ENCODE assay signal across 2 cellular contexts in the genomic region with DNA sequence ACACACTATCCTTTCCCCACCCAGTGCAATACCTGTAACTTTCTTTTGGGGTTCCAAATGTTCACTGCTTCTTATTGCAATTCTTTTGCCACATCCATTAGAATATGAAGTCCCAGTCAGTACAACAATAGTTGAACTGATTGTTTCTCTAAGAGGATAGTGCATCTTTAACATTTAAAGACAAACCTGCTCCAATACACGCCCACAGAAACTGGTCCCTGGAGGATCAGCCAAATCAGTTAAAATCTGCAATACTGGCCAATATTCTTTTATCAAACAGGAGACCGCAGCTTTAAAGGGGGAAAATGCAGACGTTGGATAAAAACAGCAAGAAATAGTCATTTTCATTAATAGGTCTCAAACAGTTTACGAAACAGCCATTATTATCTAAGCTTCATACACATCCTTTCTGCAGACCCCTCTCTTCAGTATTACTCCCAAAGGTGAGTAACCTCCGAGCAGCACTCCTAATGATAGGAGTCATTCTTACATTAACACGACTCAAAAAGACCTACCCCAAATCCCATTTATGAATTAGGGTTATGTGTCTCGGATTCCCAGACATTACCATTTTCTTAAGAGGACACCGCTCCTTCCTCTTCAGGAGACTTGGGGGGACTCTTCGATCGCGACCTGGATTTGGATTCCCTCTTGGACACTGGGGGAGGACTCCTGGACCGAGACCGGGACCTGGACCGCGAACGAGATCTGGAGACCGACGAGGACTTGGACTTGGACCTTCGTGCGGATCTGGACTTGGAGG.
A peak's percentile ranks its signal among the peaks of the same experiment; 100 is the strongest.
TF ChIP-seq lines count a peak whose summit lies in the region.

No MANE protein-coding gene starts in this region.

TF ChIP-seq in A549, 52 proteins besides CTCF, POLR2A, EP300 and RAD21:
- TF ChIP-seq HEYL (CRISPR knock-in tag; IDR thresholded peaks at IDR 0.05): no peak
- TF ChIP-seq, protein P1, sequence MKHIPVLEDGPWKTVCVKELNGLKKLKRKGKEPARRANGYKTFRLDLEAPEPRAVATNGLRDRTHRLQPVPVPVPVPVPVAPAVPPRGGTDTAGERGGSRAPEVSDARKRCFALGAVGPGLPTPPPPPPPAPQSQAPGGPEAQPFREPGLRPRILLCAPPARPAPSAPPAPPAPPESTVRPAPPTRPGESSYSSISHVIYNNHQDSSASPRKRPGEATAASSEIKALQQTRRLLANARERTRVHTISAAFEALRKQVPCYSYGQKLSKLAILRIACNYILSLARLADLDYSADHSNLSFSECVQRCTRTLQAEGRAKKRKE (CRISPR knock-in tag; IDR thresholded peaks at IDR 0.05; ENCODE audit: low read depth): no peak
- TF ChIP-seq, protein P2, sequence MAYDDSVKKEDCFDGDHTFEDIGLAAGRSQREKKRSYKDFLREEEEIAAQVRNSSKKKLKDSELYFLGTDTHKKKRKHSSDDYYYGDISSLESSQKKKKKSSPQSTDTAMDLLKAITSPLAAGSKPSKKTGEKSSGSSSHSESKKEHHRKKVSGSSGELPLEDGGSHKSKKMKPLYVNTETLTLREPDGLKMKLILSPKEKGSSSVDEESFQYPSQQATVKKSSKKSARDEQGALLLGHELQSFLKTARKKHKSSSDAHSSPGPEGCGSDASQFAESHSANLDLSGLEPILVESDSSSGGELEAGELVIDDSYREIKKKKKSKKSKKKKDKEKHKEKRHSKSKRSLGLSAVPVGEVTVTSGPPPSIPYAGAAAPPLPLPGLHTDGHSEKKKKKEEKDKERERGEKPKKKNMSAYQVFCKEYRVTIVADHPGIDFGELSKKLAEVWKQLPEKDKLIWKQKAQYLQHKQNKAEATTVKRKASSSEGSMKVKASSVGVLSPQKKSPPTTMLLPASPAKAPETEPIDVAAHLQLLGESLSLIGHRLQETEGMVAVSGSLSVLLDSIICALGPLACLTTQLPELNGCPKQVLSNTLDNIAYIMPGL (CRISPR knock-in tag; IDR thresholded peaks at IDR 0.05; ENCODE audit: borderline replicate concordance): no peak
- TF ChIP-seq, protein P3, sequence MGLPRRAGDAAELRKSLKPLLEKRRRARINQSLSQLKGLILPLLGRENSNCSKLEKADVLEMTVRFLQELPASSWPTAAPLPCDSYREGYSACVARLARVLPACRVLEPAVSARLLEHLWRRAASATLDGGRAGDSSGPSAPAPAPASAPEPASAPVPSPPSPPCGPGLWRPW (IDR thresholded peaks at IDR 0.05): no peak
- TF ChIP-seq HOXA7 (CRISPR knock-in tag; IDR thresholded peaks at IDR 0.05): peak; percentile 79; the same call in 1 of the 2 replicates
- 0 out of 2 replicates have a peak, but pooled peaks have one; percentile 40 for TF ChIP-seq POLR2AphosphoS2 (conservative IDR thresholded peaks at IDR 0.05; ENCODE audit: low read length)
- peak; percentile 24; the same call in 1 of the 2 replicates for TF ChIP-seq GATA3 (IDR thresholded peaks at IDR 0.05; ENCODE audit: borderline replicate concordance)
- TF ChIP-seq, protein P4, sequence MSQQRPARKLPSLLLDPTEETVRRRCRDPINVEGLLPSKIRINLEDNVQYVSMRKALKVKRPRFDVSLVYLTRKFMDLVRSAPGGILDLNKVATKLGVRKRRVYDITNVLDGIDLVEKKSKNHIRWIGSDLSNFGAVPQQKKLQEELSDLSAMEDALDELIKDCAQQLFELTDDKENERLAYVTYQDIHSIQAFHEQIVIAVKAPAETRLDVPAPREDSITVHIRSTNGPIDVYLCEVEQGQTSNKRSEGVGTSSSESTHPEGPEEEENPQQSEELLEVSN (IDR thresholded peaks at IDR 0.05; ENCODE audit: borderline replicate concordance, low read depth): no peak
- TF ChIP-seq ZNF302 (CRISPR knock-in tag; IDR thresholded peaks at IDR 0.05): no peak
- no peak for TF ChIP-seq ZC3H11A (IDR thresholded peaks at IDR 0.05)
- TF ChIP-seq CBX8 (IDR thresholded peaks at IDR 0.05): no peak
- TF ChIP-seq CHD2 (IDR thresholded peaks at IDR 0.05; ENCODE audit: low read length, partially characterized antibody): no peak
- TF ChIP-seq BHLHE40 (IDR thresholded peaks at IDR 0.05; ENCODE audit: low read depth, low read length): no peak
- TF ChIP-seq FOXS1 (CRISPR knock-in tag; IDR thresholded peaks at IDR 0.05): no peak
- TF ChIP-seq, protein P5, sequence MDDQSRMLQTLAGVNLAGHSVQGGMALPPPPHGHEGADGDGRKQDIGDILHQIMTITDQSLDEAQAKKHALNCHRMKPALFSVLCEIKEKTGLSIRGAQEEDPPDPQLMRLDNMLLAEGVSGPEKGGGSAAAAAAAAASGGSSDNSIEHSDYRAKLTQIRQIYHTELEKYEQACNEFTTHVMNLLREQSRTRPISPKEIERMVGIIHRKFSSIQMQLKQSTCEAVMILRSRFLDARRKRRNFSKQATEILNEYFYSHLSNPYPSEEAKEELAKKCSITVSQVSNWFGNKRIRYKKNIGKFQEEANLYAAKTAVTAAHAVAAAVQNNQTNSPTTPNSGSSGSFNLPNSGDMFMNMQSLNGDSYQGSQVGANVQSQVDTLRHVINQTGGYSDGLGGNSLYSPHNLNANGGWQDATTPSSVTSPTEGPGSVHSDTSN (IDR thresholded peaks at IDR 0.05): peak; percentile 15; the same call in 1 of the 2 replicates
- TF ChIP-seq TFCP2L1 (CRISPR knock-in tag; IDR thresholded peaks at IDR 0.05): no peak
- no peak for TF ChIP-seq CBX2 (IDR thresholded peaks at IDR 0.05; ENCODE audit: borderline replicate concordance, low read depth)
- TF ChIP-seq KDM5A (IDR thresholded peaks at IDR 0.05): no peak
- TF ChIP-seq MAFK (IDR thresholded peaks at IDR 0.05; ENCODE audit: partially characterized antibody): peak; percentile 9
- TF ChIP-seq, protein P6, sequence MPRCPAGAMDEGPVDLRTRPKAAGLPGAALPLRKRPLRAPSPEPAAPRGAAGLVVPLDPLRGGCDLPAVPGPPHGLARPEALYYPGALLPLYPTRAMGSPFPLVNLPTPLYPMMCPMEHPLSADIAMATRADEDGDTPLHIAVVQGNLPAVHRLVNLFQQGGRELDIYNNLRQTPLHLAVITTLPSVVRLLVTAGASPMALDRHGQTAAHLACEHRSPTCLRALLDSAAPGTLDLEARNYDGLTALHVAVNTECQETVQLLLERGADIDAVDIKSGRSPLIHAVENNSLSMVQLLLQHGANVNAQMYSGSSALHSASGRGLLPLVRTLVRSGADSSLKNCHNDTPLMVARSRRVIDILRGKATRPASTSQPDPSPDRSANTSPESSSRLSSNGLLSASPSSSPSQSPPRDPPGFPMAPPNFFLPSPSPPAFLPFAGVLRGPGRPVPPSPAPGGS (IDR thresholded peaks at IDR 0.05): 0 out of 3 replicates have a peak, but pooled peaks have one; percentile 28
- TF ChIP-seq RNF2 (IDR thresholded peaks at IDR 0.05; ENCODE audit: borderline replicate concordance, low read depth): no peak
- no peak for TF ChIP-seq EHMT2 (IDR thresholded peaks at IDR 0.05; ENCODE audit: low read depth)
- TF ChIP-seq, protein P7, sequence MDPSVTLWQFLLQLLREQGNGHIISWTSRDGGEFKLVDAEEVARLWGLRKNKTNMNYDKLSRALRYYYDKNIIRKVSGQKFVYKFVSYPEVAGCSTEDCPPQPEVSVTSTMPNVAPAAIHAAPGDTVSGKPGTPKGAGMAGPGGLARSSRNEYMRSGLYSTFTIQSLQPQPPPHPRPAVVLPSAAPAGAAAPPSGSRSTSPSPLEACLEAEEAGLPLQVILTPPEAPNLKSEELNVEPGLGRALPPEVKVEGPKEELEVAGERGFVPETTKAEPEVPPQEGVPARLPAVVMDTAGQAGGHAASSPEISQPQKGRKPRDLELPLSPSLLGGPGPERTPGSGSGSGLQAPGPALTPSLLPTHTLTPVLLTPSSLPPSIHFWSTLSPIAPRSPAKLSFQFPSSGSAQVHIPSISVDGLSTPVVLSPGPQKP (IDR thresholded peaks at IDR 0.05; ENCODE audit: low read depth, low read length): no peak

TF ChIP-seq in GM12878, 131 proteins besides CTCF, POLR2A, EP300 and RAD21 (continues in another document):
- TF ChIP-seq, protein P8, sequence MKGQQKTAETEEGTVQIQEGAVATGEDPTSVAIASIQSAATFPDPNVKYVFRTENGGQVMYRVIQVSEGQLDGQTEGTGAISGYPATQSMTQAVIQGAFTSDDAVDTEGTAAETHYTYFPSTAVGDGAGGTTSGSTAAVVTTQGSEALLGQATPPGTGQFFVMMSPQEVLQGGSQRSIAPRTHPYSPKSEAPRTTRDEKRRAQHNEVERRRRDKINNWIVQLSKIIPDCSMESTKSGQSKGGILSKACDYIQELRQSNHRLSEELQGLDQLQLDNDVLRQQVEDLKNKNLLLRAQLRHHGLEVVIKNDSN (IDR thresholded peaks at IDR 0.05; ENCODE audit: borderline replicate concordance, extremely low read length, insufficient read depth, low read depth, low read length): no peak
- TF ChIP-seq WRNIP1 (IDR thresholded peaks at IDR 0.05; ENCODE audit: borderline replicate concordance, low read depth, low read length) (no peak), TCF12 (IDR thresholded peaks at IDR 0.05; ENCODE audit: low read depth, low read length) (no peak), MTA3 (IDR thresholded peaks at IDR 0.05; ENCODE audit: borderline replicate concordance, low read length) (no peak), BRCA1 (IDR thresholded peaks at IDR 0.05; ENCODE audit: low read depth, low read length) (no peak), BCL11A (IDR thresholded peaks at IDR 0.05; ENCODE audit: low read depth, low read length) (no peak), KDM1A (IDR thresholded peaks at IDR 0.05; ENCODE audit: borderline replicate concordance) (no peak), BMI1 (IDR thresholded peaks at IDR 0.05; ENCODE audit: borderline replicate concordance) (no peak), TARDBP (IDR thresholded peaks at IDR 0.05; ENCODE audit: borderline replicate concordance) (no peak), RUNX3 (IDR thresholded peaks at IDR 0.05; ENCODE audit: low read length) (peak; percentile 5; the same call in 1 of the 2 replicates), HDGF (IDR thresholded peaks at IDR 0.05) (peak; percentile 86; the same call in 1 of the 2 replicates), CREM (IDR thresholded peaks at IDR 0.05; ENCODE audit: low read depth) (no peak), SMARCA5 (IDR thresholded peaks at IDR 0.05) (no peak), TCF3 (IDR thresholded peaks at IDR 0.05; ENCODE audit: borderline replicate concordance, insufficient read depth, low read depth, low read length) (no peak), CBX5 (IDR thresholded peaks at IDR 0.05; ENCODE audit: low read depth) (no peak), NFIC (IDR thresholded peaks at IDR 0.05; ENCODE audit: low read depth, low read length) (0 out of 2 replicates have a peak, but pooled peaks have one; percentile 15), KLF5 (IDR thresholded peaks at IDR 0.05; ENCODE audit: partially characterized antibody) (no peak), NFXL1 (IDR thresholded peaks at IDR 0.05; ENCODE audit: borderline replicate concordance) (no peak)
- TF ChIP-seq, protein P9, sequence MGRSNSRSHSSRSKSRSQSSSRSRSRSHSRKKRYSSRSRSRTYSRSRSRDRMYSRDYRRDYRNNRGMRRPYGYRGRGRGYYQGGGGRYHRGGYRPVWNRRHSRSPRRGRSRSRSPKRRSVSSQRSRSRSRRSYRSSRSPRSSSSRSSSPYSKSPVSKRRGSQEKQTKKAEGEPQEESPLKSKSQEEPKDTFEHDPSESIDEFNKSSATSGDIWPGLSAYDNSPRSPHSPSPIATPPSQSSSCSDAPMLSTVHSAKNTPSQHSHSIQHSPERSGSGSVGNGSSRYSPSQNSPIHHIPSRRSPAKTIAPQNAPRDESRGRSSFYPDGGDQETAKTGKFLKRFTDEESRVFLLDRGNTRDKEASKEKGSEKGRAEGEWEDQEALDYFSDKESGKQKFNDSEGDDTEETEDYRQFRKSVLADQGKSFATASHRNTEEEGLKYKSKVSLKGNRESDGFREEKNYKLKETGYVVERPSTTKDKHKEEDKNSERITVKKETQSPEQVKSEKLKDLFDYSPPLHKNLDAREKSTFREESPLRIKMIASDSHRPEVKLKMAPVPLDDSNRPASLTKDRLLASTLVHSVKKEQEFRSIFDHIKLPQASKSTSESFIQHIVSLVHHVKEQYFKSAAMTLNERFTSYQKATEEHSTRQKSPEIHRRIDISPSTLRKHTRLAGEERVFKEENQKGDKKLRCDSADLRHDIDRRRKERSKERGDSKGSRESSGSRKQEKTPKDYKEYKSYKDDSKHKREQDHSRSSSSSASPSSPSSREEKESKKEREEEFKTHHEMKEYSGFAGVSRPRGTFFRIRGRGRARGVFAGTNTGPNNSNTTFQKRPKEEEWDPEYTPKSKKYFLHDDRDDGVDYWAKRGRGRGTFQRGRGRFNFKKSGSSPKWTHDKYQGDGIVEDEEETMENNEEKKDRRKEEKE (IDR thresholded peaks at IDR 0.05): no peak
- TF ChIP-seq, protein P10, sequence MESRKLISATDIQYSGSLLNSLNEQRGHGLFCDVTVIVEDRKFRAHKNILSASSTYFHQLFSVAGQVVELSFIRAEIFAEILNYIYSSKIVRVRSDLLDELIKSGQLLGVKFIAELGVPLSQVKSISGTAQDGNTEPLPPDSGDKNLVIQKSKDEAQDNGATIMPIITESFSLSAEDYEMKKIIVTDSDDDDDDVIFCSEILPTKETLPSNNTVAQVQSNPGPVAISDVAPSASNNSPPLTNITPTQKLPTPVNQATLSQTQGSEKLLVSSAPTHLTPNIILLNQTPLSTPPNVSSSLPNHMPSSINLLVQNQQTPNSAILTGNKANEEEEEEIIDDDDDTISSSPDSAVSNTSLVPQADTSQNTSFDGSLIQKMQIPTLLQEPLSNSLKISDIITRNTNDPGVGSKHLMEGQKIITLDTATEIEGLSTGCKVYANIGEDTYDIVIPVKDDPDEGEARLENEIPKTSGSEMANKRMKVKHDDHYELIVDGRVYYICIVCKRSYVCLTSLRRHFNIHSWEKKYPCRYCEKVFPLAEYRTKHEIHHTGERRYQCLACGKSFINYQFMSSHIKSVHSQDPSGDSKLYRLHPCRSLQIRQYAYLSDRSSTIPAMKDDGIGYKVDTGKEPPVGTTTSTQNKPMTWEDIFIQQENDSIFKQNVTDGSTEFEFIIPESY (IDR thresholded peaks at IDR 0.05): no peak
- TF ChIP-seq, protein P11, sequence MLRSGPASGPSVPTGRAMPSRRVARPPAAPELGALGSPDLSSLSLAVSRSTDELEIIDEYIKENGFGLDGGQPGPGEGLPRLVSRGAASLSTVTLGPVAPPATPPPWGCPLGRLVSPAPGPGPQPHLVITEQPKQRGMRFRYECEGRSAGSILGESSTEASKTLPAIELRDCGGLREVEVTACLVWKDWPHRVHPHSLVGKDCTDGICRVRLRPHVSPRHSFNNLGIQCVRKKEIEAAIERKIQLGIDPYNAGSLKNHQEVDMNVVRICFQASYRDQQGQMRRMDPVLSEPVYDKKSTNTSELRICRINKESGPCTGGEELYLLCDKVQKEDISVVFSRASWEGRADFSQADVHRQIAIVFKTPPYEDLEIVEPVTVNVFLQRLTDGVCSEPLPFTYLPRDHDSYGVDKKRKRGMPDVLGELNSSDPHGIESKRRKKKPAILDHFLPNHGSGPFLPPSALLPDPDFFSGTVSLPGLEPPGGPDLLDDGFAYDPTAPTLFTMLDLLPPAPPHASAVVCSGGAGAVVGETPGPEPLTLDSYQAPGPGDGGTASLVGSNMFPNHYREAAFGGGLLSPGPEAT (IDR thresholded peaks at IDR 0.05; ENCODE audit: low read depth): peak; percentile 40; the same call in 1 of the 2 replicates
- TF ChIP-seq, protein P12, sequence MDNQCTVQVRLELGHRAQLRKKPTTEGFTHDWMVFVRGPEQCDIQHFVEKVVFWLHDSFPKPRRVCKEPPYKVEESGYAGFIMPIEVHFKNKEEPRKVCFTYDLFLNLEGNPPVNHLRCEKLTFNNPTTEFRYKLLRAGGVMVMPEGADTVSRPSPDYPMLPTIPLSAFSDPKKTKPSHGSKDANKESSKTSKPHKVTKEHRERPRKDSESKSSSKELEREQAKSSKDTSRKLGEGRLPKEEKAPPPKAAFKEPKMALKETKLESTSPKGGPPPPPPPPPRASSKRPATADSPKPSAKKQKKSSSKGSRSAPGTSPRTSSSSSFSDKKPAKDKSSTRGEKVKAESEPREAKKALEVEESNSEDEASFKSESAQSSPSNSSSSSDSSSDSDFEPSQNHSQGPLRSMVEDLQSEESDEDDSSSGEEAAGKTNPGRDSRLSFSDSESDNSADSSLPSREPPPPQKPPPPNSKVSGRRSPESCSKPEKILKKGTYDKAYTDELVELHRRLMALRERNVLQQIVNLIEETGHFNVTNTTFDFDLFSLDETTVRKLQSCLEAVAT (IDR thresholded peaks at IDR 0.05): peak; percentile 35
